Comparison of ENCODE assay signal across 30 cellular contexts in the genomic region with DNA sequence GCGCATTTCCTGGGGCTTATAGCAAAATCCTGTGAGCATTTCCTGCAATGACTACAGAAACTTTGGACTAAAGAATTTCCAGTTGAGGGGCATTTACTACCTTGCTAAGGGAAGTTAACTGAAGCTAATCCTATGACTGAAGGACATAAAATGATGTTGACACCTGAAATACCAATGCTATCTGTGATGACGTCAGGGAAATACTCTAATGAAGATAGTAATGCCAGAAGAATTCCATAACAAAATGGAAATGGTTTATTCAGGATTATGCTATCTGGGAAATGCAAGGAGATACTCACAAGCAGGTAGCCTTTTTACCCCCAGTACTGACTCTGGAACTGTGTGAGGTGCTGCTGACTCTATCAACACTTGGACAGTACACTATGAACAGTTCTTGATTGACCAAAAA.
DNase-seq lines count a peak whose midpoint lies in the region; ATAC-seq and TF ChIP-seq lines count a peak whose summit lies in the region.
"Had no signal": no experiment of that assay in that cellular context is flagged by ENCODE, and none has a peak within 500 bp of the region (broad histone marks: within the 10 kb centered on the region; RNA-seq: fewer than 3 reads in every experiment).

No MANE protein-coding gene starts in this region.

- H3K4me2 ChIP-seq in SK-N-SH, result no peak overlapping the region
- H3K4me2 ChIP-seq: KMS-11 had no signal

- H3F3A ChIP-seq in SK-N-SH (replicated peaks; ENCODE audit: insufficient read depth), result no peaks in the 10 kb centered on the region

- no peak for TF ChIP-seq RAD21 in SK-N-SH (IDR thresholded peaks at IDR 0.05; ENCODE audit: low read length)

- CTCF ChIA-PET in SK-N-SH (lab: Yijun Ruan, JAX), result interaction anchor here (0.8 to 1.0 kb wide), 2 partner anchors 33 to 96 kb away, joined by 3 to 4 read pairs; no protein-coding TSS in a partner anchor

- H3K27ac ChIP-seq in SK-N-SH (ENCODE audit: low read depth in 2 of 2, low read length in 1 of 2), result no peak overlapping the region
- peak overlapping the region; percentile 41 to 69 (median 57) for H3K27ac ChIP-seq in stomach
- no peak overlapping the region for H3K27ac ChIP-seq in effector memory CD4-positive, alpha-beta T cell (ENCODE audit: insufficient read depth, low read length, poor library complexity, severe bottlenecking)
- H3K27ac ChIP-seq: 22Rv1, adrenal gland, KMS-11, ovary had no signal

- H3K9me3 ChIP-seq in SK-N-SH (no peaks in the 10 kb centered on the region), stomach (peaks cover 0 to 19% (median 10%) of the 10 kb centered on the region in 4 donors)
- no peaks in the 10 kb centered on the region for H3K9me3 ChIP-seq in effector memory CD4-positive, alpha-beta T cell (ENCODE audit: control insufficient read depth, low read length)

- WGBS in SK-N-SH (ENCODE audit: low lambda C conversion rate), result 52% methylated on average over 2 of the region's 2 CpGs
- 46 to 62% (median 55%) methylated on average over 2 of the region's 2 CpGs for WGBS in stomach, 5 donors

- no peaks in the 10 kb centered on the region for H4K20me1 ChIP-seq in SK-N-SH (ENCODE audit: insufficient read depth)

- TF ChIP-seq CTCF in SK-N-SH (IDR thresholded peaks at IDR 0.05), result no peak
- no peak for TF ChIP-seq CTCF in stomach (IDR thresholded peaks at IDR 0.05)

- peak; percentile 48 for ATAC-seq in SK-N-SH treated with all-trans-retinoic acid at 6 μM for 48 hours
- ATAC-seq: GM12878, left colon had no signal

- no peaks in the 10 kb centered on the region for H3K79me2 ChIP-seq in SK-N-SH (ENCODE audit: insufficient read depth)

- H3K4me1 ChIP-seq in SK-N-SH (ENCODE audit: control insufficient read depth in 1 of 2, insufficient read depth in 2 of 2, low read depth in 1 of 2, low read length in 1 of 2) (no peaks in the 10 kb centered on the region), stomach (peaks cover 22 to 42% (median 25%) of the 10 kb centered on the region in 4 donors)
- no peaks in the 10 kb centered on the region for H3K4me1 ChIP-seq in effector memory CD4-positive, alpha-beta T cell (ENCODE audit: control insufficient read depth, insufficient read depth, low read length, poor library complexity, severe bottlenecking)
- H3K4me1 ChIP-seq: adrenal gland had no signal

- no peak overlapping the region for H3K4me3 ChIP-seq in SK-N-SH (ENCODE audit: low read depth in 2 of 2, low read length in 1 of 2)
- no peak overlapping the region for H3K4me3 ChIP-seq in stomach
- no peak overlapping the region for H3K4me3 ChIP-seq in effector memory CD4-positive, alpha-beta T cell (ENCODE audit: insufficient read depth, low read depth, low read length, poor library complexity, severe bottlenecking)
- H3K4me3 ChIP-seq: adrenal gland, GM12878, ovary had no signal

- H3K9me2 ChIP-seq in SK-N-SH, result no peaks in the 10 kb centered on the region

- no peak for TF ChIP-seq POLR2A in stomach (IDR thresholded peaks at IDR 0.05)

- POLR2A ChIA-PET in SK-N-SH (lab: Yijun Ruan, JAX), result no interaction called here

- H2AFZ ChIP-seq in SK-N-SH (ENCODE audit: low read depth), result no peak overlapping the region

- H3K36me3 ChIP-seq in SK-N-SH (replicated peaks in 1 of 2; ENCODE audit: control insufficient read depth in 1 of 2, insufficient read depth in 2 of 2, low read length in 1 of 2) (no peaks in the 10 kb centered on the region), stomach (no peaks in the 10 kb centered on the region)
- no peaks in the 10 kb centered on the region for H3K36me3 ChIP-seq in effector memory CD4-positive, alpha-beta T cell (ENCODE audit: control insufficient read depth, insufficient read depth, low read length)
- H3K36me3 ChIP-seq: adrenal gland, ovary had no signal

- intact Hi-C loops in stomach (cut with DNase I; ENCODE audit: low total_unique reads), result no loop called here

- H3K27me3 ChIP-seq in SK-N-SH (ENCODE audit: insufficient read depth), result no peaks in the 10 kb centered on the region
- H3K27me3 ChIP-seq in stomach, result no peaks in the 10 kb centered on the region
- H3K27me3 ChIP-seq in effector memory CD4-positive, alpha-beta T cell (replicated peaks; ENCODE audit: control insufficient read depth, insufficient read depth, low read length, poor library complexity, severe bottlenecking), result no peaks in the 10 kb centered on the region
- H3K27me3 ChIP-seq: adrenal gland, ovary had no signal

- H3K9ac ChIP-seq in SK-N-SH, result no peak overlapping the region
- H3K9ac ChIP-seq: KMS-11 had no signal

- TF ChIP-seq EP300 in SK-N-SH (IDR thresholded peaks at IDR 0.05; ENCODE audit: borderline replicate concordance in 1 of 2, low read depth in 1 of 2, low read length in 1 of 2) (no peak), stomach (IDR thresholded peaks at IDR 0.05) (no peak)

- DNase-seq in SK-N-SH (no peak), dermis blood vessel endothelial cell (peak; percentile 35), kidney glomerular epithelial cell (lab: John Stamatoyannopoulos, UW) (peak; percentile 18), stomach (no peak), cerebellar nuclear complex (lab: John Stamatoyannopoulos, UW) (no peak), NCI-H526 treated with DMSO at 0.1 percent for 48 hours (lab: John Stamatoyannopoulos, UW) (no peak)
- no peak for DNase-seq in effector memory CD4-positive, alpha-beta T cell
- DNase-seq: activated CD4-positive, alpha-beta T cell treated with anti-CD3 and anti-CD28 coated beads, Interleukin-2, amount 50 U/mL, for 48 hours; activated naive CD4-positive, alpha-beta T cell treated with anti-CD3 and anti-CD28 coated beads for 36 hours; adrenal gland; CD4-positive, CD25-positive, alpha-beta regulatory T cell; DND-41; effector CD4-positive, alpha-beta T cell; H7; left colon; mammary epithelial cell; NCI-H1930; NCI-H2171 treated with DMSO at 0.1 percent for 48 hours; NCI-H524; nephron progenitor cell; ovary; retina; Right ventricle myocardium superior; stimulated activated CD4-positive, alpha-beta T cell treated with anti-CD3 and anti-CD28 coated beads, Interleukin-1b, Interleukin-23, amount 100 ng/mL, for 48 hours; stimulated activated naive CD4-positive, alpha-beta T cell treated with Interleukin-2 at 50 U/mL for 16 hours; T-helper 2 cell had no signal

TF ChIP-seq in SK-N-SH treated with all-trans-retinoic acid at 6 μM for 48 hours, 23 proteins besides CTCF, POLR2A, EP300 and RAD21 (continues in another document):
- no peak for TF ChIP-seq OSR1 (CRISPR knock-in tag; IDR thresholded peaks at IDR 0.05)
- no peak for TF ChIP-seq TCF4 (CRISPR knock-in tag; IDR thresholded peaks at IDR 0.05; ENCODE audit: borderline replicate concordance)
- TF ChIP-seq ZNF8 (CRISPR knock-in tag; IDR thresholded peaks at IDR 0.05), result no peak
- TF ChIP-seq, protein P1, sequence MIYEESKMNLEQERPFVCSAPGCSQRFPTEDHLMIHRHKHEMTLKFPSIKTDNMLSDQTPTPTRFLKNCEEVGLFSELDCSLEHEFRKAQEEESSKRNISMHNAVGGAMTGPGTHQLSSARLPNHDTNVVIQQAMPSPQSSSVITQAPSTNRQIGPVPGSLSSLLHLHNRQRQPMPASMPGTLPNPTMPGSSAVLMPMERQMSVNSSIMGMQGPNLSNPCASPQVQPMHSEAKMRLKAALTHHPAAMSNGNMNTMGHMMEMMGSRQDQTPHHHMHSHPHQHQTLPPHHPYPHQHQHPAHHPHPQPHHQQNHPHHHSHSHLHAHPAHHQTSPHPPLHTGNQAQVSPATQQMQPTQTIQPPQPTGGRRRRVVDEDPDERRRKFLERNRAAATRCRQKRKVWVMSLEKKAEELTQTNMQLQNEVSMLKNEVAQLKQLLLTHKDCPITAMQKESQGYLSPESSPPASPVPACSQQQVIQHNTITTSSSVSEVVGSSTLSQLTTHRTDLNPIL (CRISPR knock-in tag; IDR thresholded peaks at IDR 0.05; ENCODE audit: low read depth), result 0 out of 2 replicates have a peak, but pooled peaks have one; percentile 38
- TF ChIP-seq TOX (CRISPR knock-in tag; IDR thresholded peaks at IDR 0.05; ENCODE audit: borderline replicate concordance), result no peak
- TF ChIP-seq ZFP30 (CRISPR knock-in tag; IDR thresholded peaks at IDR 0.05), result no peak
- no peak for TF ChIP-seq PPARA (CRISPR knock-in tag; IDR thresholded peaks at IDR 0.05; ENCODE audit: borderline replicate concordance)
- no peak for TF ChIP-seq RARB (CRISPR knock-in tag; IDR thresholded peaks at IDR 0.05)
- no peak for TF ChIP-seq SNAI2 (CRISPR knock-in tag; IDR thresholded peaks at IDR 0.05)
- TF ChIP-seq ISL1 (CRISPR knock-in tag; IDR thresholded peaks at IDR 0.05), result peak; percentile 48
- no peak for TF ChIP-seq ZFP3 (CRISPR knock-in tag; IDR thresholded peaks at IDR 0.05)
- TF ChIP-seq BACH2 (CRISPR knock-in tag; IDR thresholded peaks at IDR 0.05; ENCODE audit: borderline replicate concordance), result no peak
- no peak for TF ChIP-seq ESRRG (CRISPR knock-in tag; IDR thresholded peaks at IDR 0.05)

TF ChIP-seq in SK-N-SH, 30 proteins besides CTCF, POLR2A, EP300 and RAD21:
- TF ChIP-seq RXRA (IDR thresholded peaks at IDR 0.05; ENCODE audit: borderline replicate concordance, low read depth), result no peak
- TF ChIP-seq MXI1 (IDR thresholded peaks at IDR 0.05; ENCODE audit: low read depth, low read length), result no peak

Comparison
In these comparisons a context has a peak if more than half of its experiments do, and no peak if none do; other contexts are left out.
1. DNase-seq: peak in dermis blood vessel endothelial cell (single experiment) and kidney glomerular epithelial cell (single experiment); none in SK-N-SH (single experiment), stomach (single experiment), cerebellar nuclear complex (0 of 2), NCI-H526 treated with DMSO at 0.1 percent for 48 hours (single experiment) and effector memory CD4-positive, alpha-beta T cell (0 of 3).
2. H3K27ac ChIP-seq: peak in stomach (5 of 5); none in SK-N-SH (0 of 2) and effector memory CD4-positive, alpha-beta T cell (single experiment).